Comparison of ENCODE assay signal across 29 cellular contexts in genomic region chrX:112071132-112071531, GRCh38. TPM values are rescaled to one million over a fixed set of nuclear protein-coding genes. Genes with fewer than 3 reads are reported as not detected.
"Had no signal": no experiment of that assay in that cellular context is flagged by ENCODE, and none has a peak within 500 bp of the region (broad histone marks: within the 10 kb centered on the region; RNA-seq: fewer than 3 reads in every experiment).

No MANE protein-coding gene starts in this region.

- H3K4me1 ChIP-seq: stomach, suprapubic skin, testis, thyroid gland, tibial artery, tibial nerve, transverse colon, upper lobe of left lung, upper lobe of right lung, uterus, vagina had no signal

- ATAC-seq: stimulated activated effector memory CD8-positive, alpha-beta T cell treated with anti-CD3 and anti-CD28 coated beads, Interleukin-12 subunit alpha, Interleukin-12 subunit beta, amount 100 ng/mL, for 72 hours; stimulated activated memory B cell treated with anti-CD40 and anti-IgM and Interleukin-4, amounts not matched to agents 10 μg/mL and 1 μg/mL and 100 μg/mL, for 72 hours; stimulated activated naive B cell treated with anti-CD40 and anti-IgM and Interleukin-4, amounts not matched to agents 10 μg/mL and 1 μg/mL and 100 μg/mL, for 72 hours; stimulated activated naive CD8-positive, alpha-beta T cell treated with anti-CD3 and anti-CD28 coated beads, Interleukin-15, amount 100 ng/mL, for 72 hours; stimulated activated naive CD8-positive, alpha-beta T cell treated with anti-CD3 and anti-CD28 coated beads, Interleukin-15, Interleukin-2, amounts not matched to agents 100 U/mL and 50 U/mL, for 24 hours; upper lobe of right lung had no signal

- DNase-seq: stimulated activated CD4-positive, alpha-beta T cell treated with anti-CD3 and anti-CD28 coated beads, Interleukin-2, amount 100 ng/mL, for 48 hours; stimulated activated CD4-positive, alpha-beta T cell treated with anti-CD3 and anti-CD28 coated beads, Interleukin-4, amount 100 ng/mL, for 1 hour; stimulated activated CD4-positive, alpha-beta T cell treated with anti-CD3 and anti-CD28 coated beads, Interleukin-4, amount 100 ng/mL, for 24 hours; stimulated activated CD4-positive, alpha-beta T cell treated with anti-CD3 and anti-CD28 coated beads, Interleukin-4, amount 100 ng/mL, for 4 hours; stimulated activated CD8-positive, alpha-beta memory T cell treated with anti-CD3 and anti-CD28 coated beads, Interleukin-4, amount 100 ng/mL, for 48 hours; stimulated activated naive B cell treated with anti-CD40 and anti-IgM and Interleukin-4, amounts not matched to agents 10 μg/mL and 1 μg/mL and 100 μg/mL, for 72 hours; stimulated activated naive CD4-positive, alpha-beta T cell; stimulated activated naive CD4-positive, alpha-beta T cell treated with Interleukin-2 at 50 U/mL for 16 hours; stimulated activated naive CD8-positive, alpha-beta T cell treated with anti-CD3 and anti-CD28 coated beads, Interleukin-15, amount 100 ng/mL, for 72 hours; stimulated activated naive CD8-positive, alpha-beta T cell treated with anti-CD3 and anti-CD28 coated beads, Interleukin-15, Interleukin-2, amounts not matched to agents 100 U/mL and 50 U/mL, for 24 hours; stomach; substantia nigra; testis; thyroid gland; tibial artery; transverse colon; trophoblast cell; upper lobe of left lung; upper lobe of right lung; uterus had no signal

- H3K9me3 ChIP-seq: stomach, suprapubic skin, testis, thoracic aorta, thyroid gland, tibial artery, tibial nerve, transverse colon, upper lobe of left lung, upper lobe of right lung, uterus, vagina had no signal

- H3K4me3 ChIP-seq: stomach, suprapubic skin, testis, thoracic aorta, thyroid gland, tibial artery, tibial nerve, transverse colon, upper lobe of left lung, upper lobe of right lung, uterus, vagina had no signal

- H3K27ac ChIP-seq: stomach, suprapubic skin, testis, thoracic aorta, thyroid gland, tibial artery, tibial nerve, transverse colon, upper lobe of left lung, upper lobe of right lung, uterus, vagina had no signal

- H3K36me3 ChIP-seq: stomach, suprapubic skin, thoracic aorta, thyroid gland, tibial artery, tibial nerve, transverse colon, upper lobe of left lung, upper lobe of right lung, uterus, vagina had no signal

- FAIRE-seq: urothelium cell line had no signal

RNA-seq across cellular contexts. Expression of gene TRPC5, which starts 11.4 kb away (rescaled TPM):
- polyA plus RNA-seq: stomach, urinary bladder had no signal

RNA-seq across cellular contexts. Expression of gene RTL4, which starts 11.7 kb away (rescaled TPM):
- polyA plus RNA-seq: stomach, thymus, urinary bladder had no signal
